Comparison of ENCODE assay signal across 17 cellular contexts in genomic region chr12:94271351-94271750, GRCh38.
DNase-seq lines count a peak whose midpoint lies in the region; ATAC-seq and TF ChIP-seq lines count a peak whose summit lies in the region.
"Had no signal": no experiment of that assay in that cellular context is flagged by ENCODE, and none has a peak within 500 bp of the region (broad histone marks: within the 10 kb centered on the region; RNA-seq: fewer than 3 reads in every experiment).

No MANE protein-coding gene starts in this region.

- peaks cover 8 to 23% (median 13%) of the 10 kb centered on the region in 3 donors for H3K36me3 Mint-ChIP-seq in immature natural killer cell

- no peaks in the 10 kb centered on the region for H3K27me3 ChIP-seq in heart left ventricle
- H3K27me3 ChIP-seq: SJCRH30 had no signal

- peaks cover 0 to 38% (median 7%) of the 10 kb centered on the region in 12 donors for H3K4me1 ChIP-seq in heart left ventricle
- H3K4me1 ChIP-seq: SJCRH30 had no signal

- peaks cover 0 to 5% (median 0%) of the 10 kb centered on the region in 9 donors for H3K36me3 ChIP-seq in heart left ventricle
- H3K36me3 ChIP-seq: SJCRH30 had no signal

- ATAC-seq in GM18511 (IDR thresholded peaks at IDR 0.05; ENCODE audit: unreplicated experiment) = peak; percentile 35
- no peak for ATAC-seq in heart left ventricle
- ATAC-seq in GM18861 (IDR thresholded peaks at IDR 0.05; ENCODE audit: unreplicated experiment) = no peak
- ATAC-seq: activated CD4-positive, CD25-positive, alpha-beta regulatory T cell treated with anti-CD3 and anti-CD28 coated beads, Interleukin-2, amount 50 U/mL, for 24 hours had no signal

- H3K4me3 ChIP-seq in heart left ventricle = no peak overlapping the region
- H3K4me3 ChIP-seq: PC-9, SJCRH30 had no signal

- no peak for TF ChIP-seq POLR2A in heart left ventricle (IDR thresholded peaks at IDR 0.05)

- WGBS in heart left ventricle, 4 donors = 74 to 92% (median 81%) methylated on average over 6 of the region's 6 CpGs

- H3K9me3 ChIP-seq in heart left ventricle = no peaks in the 10 kb centered on the region
- H3K9me3 ChIP-seq: SJCRH30 had no signal

- intact Hi-C loops in heart left ventricle (cut with DNase I) = no loop called here

- POLR2A ChIA-PET in GM10248 (lab: Yijun Ruan, JAX) = no interaction called here

- peak overlapping the region in 4 of 6 donors; percentile 10 to 81 (median 34) for H3K27ac Mint-ChIP-seq in immature natural killer cell
- H3K27ac Mint-ChIP-seq: T-helper 1 cell treated with Interleukin-12 subunit alpha and Interleukin-12 subunit beta and Interleukin-4 antibody, amounts not matched to agents 30 μg/mL and 1 μg/mL, for 36 hours had no signal

- peaks cover 50 to 61% of the 10 kb centered on the region in 2 donors for H3K4me1 Mint-ChIP-seq in immature natural killer cell

- peak overlapping the region in 2 of 12 donors; percentile 5 to 27 for H3K27ac ChIP-seq in heart left ventricle
- H3K27ac ChIP-seq: PC-9, SJCRH30 had no signal

- CTCF ChIA-PET in GM10248 (lab: Yijun Ruan, JAX) = no interaction called here

- H3K4me3 Mint-ChIP-seq in immature natural killer cell = peak overlapping the region in 2 of 5 donors; percentile 7 to 18
- H3K4me3 Mint-ChIP-seq: natural killer cell treated with Interleukin-12 subunit alpha and Interleukin-12 subunit beta and Interleukin-15 and Interleukin-18, amount 100 ng/mL, for 72 hours; T-helper 1 cell treated with Interleukin-12 subunit alpha and Interleukin-12 subunit beta and Interleukin-4 antibody, amounts not matched to agents 30 μg/mL and 1 μg/mL, for 36 hours had no signal

- DNase-seq in GM10248 (ENCODE audit: extremely low spot score) (peak; percentile 35), MV-4-11 (lab: John Stamatoyannopoulos, UW) (peak; percentile 63), immature natural killer cell (no peak), heart left ventricle (no peak), RPMI8226 (no peak), glomerular visceral epithelial cell (ENCODE audit: extremely low spot score) (no peak)
- DNase-seq: activated gamma-delta T cell treated with Interleukin-2 at 50 U/mL for 16 hours; NCI-H1105; NCI-H526 treated with DMSO at 0.1 percent for 48 hours; PC-9; SJCRH30; stimulated activated CD4-positive, alpha-beta T cell treated with anti-CD3 and anti-CD28 coated beads, Interleukin-2, amount 100 ng/mL, for 48 hours had no signal

- TF ChIP-seq CTCF in GM10248 (IDR thresholded peaks at IDR 0.05; ENCODE audit: control extremely low read depth, extremely low read depth, low read depth, missing control alignments) (no peak), heart left ventricle (IDR thresholded peaks at IDR 0.05) (no peak)

- peaks cover 0 to 1% (median 1%) of the 10 kb centered on the region in 3 donors for H3K27me3 Mint-ChIP-seq in immature natural killer cell (ENCODE audit: low read depth in 3 of 3)
- H3K27me3 Mint-ChIP-seq: natural killer cell treated with Interleukin-12 subunit alpha and Interleukin-12 subunit beta and Interleukin-15 and Interleukin-18, amount 100 ng/mL, for 72 hours had no signal

- H3K9me3 Mint-ChIP-seq in immature natural killer cell = no peaks in the 10 kb centered on the region
- H3K9me3 Mint-ChIP-seq: natural killer cell treated with Interleukin-12 subunit alpha and Interleukin-12 subunit beta and Interleukin-15 and Interleukin-18, amount 100 ng/mL, for 72 hours; T-helper 1 cell treated with Interleukin-12 subunit alpha and Interleukin-12 subunit beta and Interleukin-4 antibody, amounts not matched to agents 30 μg/mL and 1 μg/mL, for 36 hours had no signal

Comparison
In these comparisons a context has a peak if more than half of its experiments do, and no peak if none do; other contexts are left out.
1. DNase-seq: peak in GM10248 (single experiment) and MV-4-11 (single experiment); none in immature natural killer cell (0 of 3), heart left ventricle (0 of 5), RPMI8226 (single experiment) and glomerular visceral epithelial cell (single experiment).